In genomic region chr2:64652231-64653173, GRCh38 we compare ENCODE assay signal across 8 cellular contexts. TPM values are rescaled to one million over a fixed set of nuclear protein-coding genes. Genes with fewer than 3 reads are reported as not detected.
DNase-seq lines count a peak whose midpoint lies in the region; ATAC-seq and TF ChIP-seq lines count a peak whose summit lies in the region.

No MANE protein-coding gene starts in this region.

- DNase-seq in ACHN (peak; percentile 65), GM23338 (ENCODE audit: low spot score) (peak; percentile 55), OCI-M1 (lab: John Stamatoyannopoulos, UW) (peak; percentile 72), brain microvascular endothelial cell (no peak), left colon (peak; percentile 56 to 68), stomach (no peak)

- H3K27me3 ChIP-seq in GM23338 (ENCODE audit: insufficient read depth) = peaks cover 49% of the 10 kb centered on the region
- H3K27me3 ChIP-seq in brain microvascular endothelial cell (replicated peaks) = no peaks in the 10 kb centered on the region
- H3K27me3 ChIP-seq in stomach = no peaks in the 10 kb centered on the region

- ATAC-seq in GM23338 (peak; percentile 8), left colon (peak; percentile 46), HG03442 (IDR thresholded peaks at IDR 0.05; ENCODE audit: unreplicated experiment) (no peak), HG03520 (IDR thresholded peaks at IDR 0.05; ENCODE audit: unreplicated experiment) (no peak)

- H3K4me1 ChIP-seq in GM23338 (ENCODE audit: insufficient read depth) (peaks cover 40% of the 10 kb centered on the region), stomach (peaks cover 36 to 65% (median 50%) of the 10 kb centered on the region in 4 donors)

- H2AFZ ChIP-seq in GM23338 = peak overlapping the region; percentile 3; the same call in 1 of the 2 replicates

- H3K36me3 ChIP-seq in GM23338 (ENCODE audit: insufficient read depth) = no peaks in the 10 kb centered on the region
- H3K36me3 ChIP-seq in brain microvascular endothelial cell (replicated peaks) = no peaks in the 10 kb centered on the region
- H3K36me3 ChIP-seq in stomach = no peaks in the 10 kb centered on the region

- H3K9me3 ChIP-seq in stomach = no peaks in the 10 kb centered on the region

- intact Hi-C loops in left colon (cut with DNase I, micrococcal nuclease) (loop anchor here in 1 of 2 donors (5.0 to 10.0 kb wide), 2 partner anchors 82 to 210 kb away; no protein-coding TSS in a partner anchor), stomach (cut with DNase I; ENCODE audit: low total_unique reads) (loop anchor here (5.0 kb wide), 1 partner anchor 210 kb away; no protein-coding TSS in a partner anchor)

- 0 out of 2 replicates have a peak overlapping the region, but pooled peaks have one; percentile 95 for H3K27ac ChIP-seq in GM23338 (ENCODE audit: low read depth)
- peak overlapping the region; percentile 72 for H3K27ac ChIP-seq in brain microvascular endothelial cell
- H3K27ac ChIP-seq in stomach = peak overlapping the region; percentile 95 to 100 (median 100)

- peak overlapping the region; percentile 84 for H3K4me3 Mint-ChIP-seq in GM23338

- H3K4me1 Mint-ChIP-seq in GM23338 = peaks cover 45% of the 10 kb centered on the region

- H3K9me3 Mint-ChIP-seq in GM23338 = no peaks in the 10 kb centered on the region

- peaks cover 53% of the 10 kb centered on the region for H3K79me2 ChIP-seq in GM23338 (replicated peaks; ENCODE audit: insufficient read depth)

- TF ChIP-seq EP300 in stomach (IDR thresholded peaks at IDR 0.05) = no peak

- peaks cover 23% of the 10 kb centered on the region for H3K27me3 Mint-ChIP-seq in GM23338 (ENCODE audit: insufficient read depth, low read depth, poor library complexity)

- H4K20me1 ChIP-seq in GM23338 (replicated peaks; ENCODE audit: insufficient read depth) = peaks cover 33% of the 10 kb centered on the region

- WGBS in stomach, 5 donors = 1 to 4% (median 2%) methylated on average over 21 of the region's 21 CpGs

- no peak for TF ChIP-seq POLR2A in stomach (IDR thresholded peaks at IDR 0.05)

- H3K4me3 ChIP-seq in GM23338 (peak overlapping the region; percentile 95), brain microvascular endothelial cell (ENCODE audit: low read depth, low read length) (peak overlapping the region; percentile 74), stomach (peak overlapping the region; percentile 73 to 89 (median 84))

- peak overlapping the region; percentile 79 for H3K27ac Mint-ChIP-seq in GM23338

- no peaks in the 10 kb centered on the region for H3K36me3 Mint-ChIP-seq in GM23338 (ENCODE audit: low read depth)

- no peaks in the 10 kb centered on the region; the same call in 1 of the 2 replicates for H3F3A ChIP-seq in GM23338 (replicated peaks; ENCODE audit: low read depth)

- peak overlapping the region; percentile 91 for H3K4me2 ChIP-seq in GM23338

- no peak for TF ChIP-seq CTCF in GM23338 (conservative IDR thresholded peaks at IDR 0.05; ENCODE audit: low read depth in 2 of 2)
- no peak for TF ChIP-seq CTCF in brain microvascular endothelial cell (IDR thresholded peaks at IDR 0.05; ENCODE audit: low read depth, low read length, missing control alignments)
- no peak for TF ChIP-seq CTCF in stomach (IDR thresholded peaks at IDR 0.05)

- no peaks in the 10 kb centered on the region for H3K9me2 ChIP-seq in GM23338 (ENCODE audit: insufficient read depth)

- in situ Hi-C loops in ACHN (cut with HindIII; ENCODE audit: low pct_ligation_motif_present, low pct_unique_long_range_greater_than_20kb, low sequenced_read_pairs) (no loop called here), brain microvascular endothelial cell (cut with HindIII; ENCODE audit: low pct_ligation_motif_present, low sequenced_read_pairs) (loop anchor here (25.0 kb wide), 1 partner anchor 210 kb away; no protein-coding TSS in a partner anchor)

TF ChIP-seq in GM23338, 12 proteins besides CTCF, POLR2A, EP300 and RAD21 (continues in another document):
- TF ChIP-seq, protein P1, sequence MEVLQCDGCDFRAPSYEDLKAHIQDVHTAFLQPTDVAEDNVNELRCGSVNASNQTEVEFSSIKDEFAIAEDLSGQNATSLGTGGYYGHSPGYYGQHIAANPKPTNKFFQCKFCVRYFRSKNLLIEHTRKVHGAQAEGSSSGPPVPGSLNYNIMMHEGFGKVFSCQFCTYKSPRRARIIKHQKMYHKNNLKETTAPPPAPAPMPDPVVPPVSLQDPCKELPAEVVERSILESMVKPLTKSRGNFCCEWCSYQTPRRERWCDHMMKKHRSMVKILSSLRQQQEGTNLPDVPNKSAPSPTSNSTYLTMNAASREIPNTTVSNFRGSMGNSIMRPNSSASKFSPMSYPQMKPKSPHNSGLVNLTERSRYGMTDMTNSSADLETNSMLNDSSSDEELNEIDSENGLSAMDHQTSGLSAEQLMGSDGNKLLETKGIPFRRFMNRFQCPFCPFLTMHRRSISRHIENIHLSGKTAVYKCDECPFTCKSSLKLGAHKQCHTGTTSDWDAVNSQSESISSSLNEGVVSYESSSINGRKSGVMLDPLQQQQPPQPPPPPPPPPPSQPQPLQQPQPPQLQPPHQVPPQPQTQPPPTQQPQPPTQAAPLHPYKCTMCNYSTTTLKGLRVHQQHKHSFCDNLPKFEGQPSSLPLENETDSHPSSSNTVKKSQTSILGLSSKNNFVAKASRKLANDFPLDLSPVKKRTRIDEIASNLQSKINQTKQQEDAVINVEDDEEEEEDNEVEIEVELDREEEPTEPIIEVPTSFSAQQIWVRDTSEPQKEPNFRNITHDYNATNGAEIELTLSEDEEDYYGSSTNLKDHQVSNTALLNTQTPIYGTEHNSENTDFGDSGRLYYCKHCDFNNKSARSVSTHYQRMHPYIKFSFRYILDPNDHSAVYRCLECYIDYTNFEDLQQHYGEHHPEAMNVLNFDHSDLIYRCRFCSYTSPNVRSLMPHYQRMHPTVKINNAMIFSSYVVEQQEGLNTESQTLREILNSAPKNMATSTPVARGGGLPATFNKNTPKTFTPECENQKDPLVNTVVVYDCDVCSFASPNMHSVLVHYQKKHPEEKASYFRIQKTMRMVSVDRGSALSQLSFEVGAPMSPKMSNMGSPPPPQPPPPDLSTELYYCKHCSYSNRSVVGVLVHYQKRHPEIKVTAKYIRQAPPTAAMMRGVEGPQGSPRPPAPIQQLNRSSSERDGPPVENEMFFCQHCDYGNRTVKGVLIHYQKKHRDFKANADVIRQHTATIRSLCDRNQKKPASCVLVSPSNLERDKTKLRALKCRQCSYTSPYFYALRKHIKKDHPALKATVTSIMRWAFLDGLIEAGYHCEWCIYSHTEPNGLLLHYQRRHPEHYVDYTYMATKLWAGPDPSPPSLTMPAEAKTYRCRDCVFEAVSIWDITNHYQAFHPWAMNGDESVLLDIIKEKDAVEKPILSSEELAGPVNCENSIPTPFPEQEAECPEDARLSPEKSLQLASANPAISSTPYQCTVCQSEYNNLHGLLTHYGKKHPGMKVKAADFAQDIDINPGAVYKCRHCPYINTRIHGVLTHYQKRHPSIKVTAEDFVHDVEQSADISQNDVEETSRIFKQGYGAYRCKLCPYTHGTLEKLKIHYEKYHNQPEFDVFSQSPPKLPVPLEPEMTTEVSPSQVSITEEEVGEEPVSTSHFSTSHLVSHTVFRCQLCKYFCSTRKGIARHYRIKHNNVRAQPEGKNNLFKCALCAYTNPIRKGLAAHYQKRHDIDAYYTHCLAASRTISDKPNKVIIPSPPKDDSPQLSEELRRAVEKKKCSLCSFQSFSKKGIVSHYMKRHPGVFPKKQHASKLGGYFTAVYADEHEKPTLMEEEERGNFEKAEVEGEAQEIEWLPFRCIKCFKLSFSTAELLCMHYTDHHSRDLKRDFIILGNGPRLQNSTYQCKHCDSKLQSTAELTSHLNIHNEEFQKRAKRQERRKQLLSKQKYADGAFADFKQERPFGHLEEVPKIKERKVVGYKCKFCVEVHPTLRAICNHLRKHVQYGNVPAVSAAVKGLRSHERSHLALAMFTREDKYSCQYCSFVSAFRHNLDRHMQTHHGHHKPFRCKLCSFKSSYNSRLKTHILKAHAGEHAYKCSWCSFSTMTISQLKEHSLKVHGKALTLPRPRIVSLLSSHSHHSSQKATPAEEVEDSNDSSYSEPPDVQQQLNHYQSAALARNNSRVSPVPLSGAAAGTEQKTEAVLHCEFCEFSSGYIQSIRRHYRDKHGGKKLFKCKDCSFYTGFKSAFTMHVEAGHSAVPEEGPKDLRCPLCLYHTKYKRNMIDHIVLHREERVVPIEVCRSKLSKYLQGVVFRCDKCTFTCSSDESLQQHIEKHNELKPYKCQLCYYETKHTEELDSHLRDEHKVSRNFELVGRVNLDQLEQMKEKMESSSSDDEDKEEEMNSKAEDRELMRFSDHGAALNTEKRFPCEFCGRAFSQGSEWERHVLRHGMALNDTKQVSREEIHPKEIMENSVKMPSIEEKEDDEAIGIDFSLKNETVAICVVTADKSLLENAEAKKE (CRISPR knock-in tag; IDR thresholded peaks at IDR 0.05) = no peak
- TF ChIP-seq EZH2 (IDR thresholded peaks at IDR 0.05; ENCODE audit: low read depth, unreplicated experiment) = no peak
- no peak for TF ChIP-seq EZH2phosphoT487 (IDR thresholded peaks at IDR 0.05; ENCODE audit: unreplicated experiment)
- TF ChIP-seq NANOG (IDR thresholded peaks at IDR 0.05; ENCODE audit: borderline replicate concordance) = no peak
- TF ChIP-seq, protein P2, sequence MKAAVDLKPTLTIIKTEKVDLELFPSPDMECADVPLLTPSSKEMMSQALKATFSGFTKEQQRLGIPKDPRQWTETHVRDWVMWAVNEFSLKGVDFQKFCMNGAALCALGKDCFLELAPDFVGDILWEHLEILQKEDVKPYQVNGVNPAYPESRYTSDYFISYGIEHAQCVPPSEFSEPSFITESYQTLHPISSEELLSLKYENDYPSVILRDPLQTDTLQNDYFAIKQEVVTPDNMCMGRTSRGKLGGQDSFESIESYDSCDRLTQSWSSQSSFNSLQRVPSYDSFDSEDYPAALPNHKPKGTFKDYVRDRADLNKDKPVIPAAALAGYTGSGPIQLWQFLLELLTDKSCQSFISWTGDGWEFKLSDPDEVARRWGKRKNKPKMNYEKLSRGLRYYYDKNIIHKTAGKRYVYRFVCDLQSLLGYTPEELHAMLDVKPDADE (IDR thresholded peaks at IDR 0.05) = no peak
- TF ChIP-seq CREB1 (CRISPR knock-in tag; IDR thresholded peaks at IDR 0.05; ENCODE audit: low read depth) = no peak
- no peak for TF ChIP-seq POLR2AphosphoS5 (IDR thresholded peaks at IDR 0.05; ENCODE audit: low read depth)
- no peak for TF ChIP-seq STAT1 (IDR thresholded peaks at IDR 0.05; ENCODE audit: unreplicated experiment)

RNA-seq across cellular contexts. Expression of gene SERTAD2, which starts 1.2 kb away (rescaled TPM):
- total RNA-seq in GM23338 (2014; rRNA removed; shearing (Covaris generic)) = 6.2 and 6.6 TPM in 2 replicates
- 6.4 and 6.7 TPM in 2 replicates for polyA plus RNA-seq in GM23338 (2016; fragmentation: Nextera tagmentation; extraction: Ambion mirVana)
- total RNA-seq in left colon = 10 to 100 TPM; 16.0 to 20.5 TPM
- total RNA-seq in stomach = 10 to 100 TPM in 2 of 5 donors, 1 to 10 TPM in 3; 2.0 to 11.9 (median 9.3) TPM
- 1 to 10 TPM; 2.9 to 7.2 (median 5.7) TPM for polyA plus RNA-seq in stomach

Comparison
In these comparisons a context has a peak if more than half of its experiments do, and no peak if none do; other contexts are left out.
1. DNase-seq: peak in ACHN (single experiment), GM23338 (single experiment), OCI-M1 (single experiment) and left colon (2 of 2); none in brain microvascular endothelial cell (single experiment) and stomach (single experiment).
2. ATAC-seq: peak in GM23338 (single experiment) and left colon (single experiment); none in HG03442 (single experiment) and HG03520 (single experiment).
3. Peak in every context shown above with its lines, with median percentiles within 50 percentile points of each other: H3K27ac ChIP-seq and H3K4me3 ChIP-seq.